ENCODE assay signal across 1 cellular context in the genomic region with DNA sequence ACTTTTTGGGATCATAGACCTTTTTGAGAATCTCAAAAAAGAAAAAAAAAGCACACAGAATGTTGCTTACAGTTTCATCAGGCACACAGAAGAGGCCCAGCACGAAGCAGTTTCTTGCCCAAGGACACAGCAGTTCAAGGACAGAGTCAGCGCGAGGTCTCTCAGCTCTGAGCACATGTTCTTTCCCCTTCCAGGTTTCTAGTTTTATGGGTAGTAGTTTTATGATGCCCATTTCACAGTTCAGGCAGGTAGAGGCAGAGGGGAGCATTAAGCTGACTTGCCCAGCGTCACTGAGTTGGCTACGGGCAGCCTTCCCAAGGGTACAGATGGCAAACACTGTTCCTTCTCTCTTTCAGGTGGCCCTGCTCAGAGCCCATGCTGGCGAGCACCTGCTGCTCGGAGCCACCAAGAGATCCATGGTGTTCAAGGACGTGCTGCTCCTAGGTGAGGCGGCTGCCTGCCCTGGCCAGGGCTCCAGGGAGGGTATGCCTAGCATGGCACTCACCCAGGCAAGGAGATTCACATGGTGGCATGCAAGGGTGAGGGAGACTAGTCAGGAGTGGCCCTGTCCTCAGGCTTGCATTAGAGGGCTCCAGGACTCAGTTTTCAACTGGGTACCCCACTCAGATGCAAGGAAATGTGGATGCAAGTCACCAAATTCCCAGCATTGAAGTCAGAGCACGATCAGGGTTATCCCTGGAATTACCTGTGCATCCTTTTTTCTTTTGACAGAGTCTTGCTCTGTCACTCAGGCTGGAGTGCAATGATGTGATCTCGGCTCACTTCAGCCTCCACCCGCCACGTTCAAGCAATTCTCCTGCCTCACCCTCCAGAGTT.
TF ChIP-seq lines count a peak whose summit lies in the region.

No MANE protein-coding gene starts in this region.

TF ChIP-seq in HepG2, 621 proteins besides CTCF, POLR2A, EP300 and RAD21 (continued from another document):
- TF ChIP-seq DPF2 (CRISPR knock-in tag; IDR thresholded peaks at IDR 0.05; ENCODE audit: borderline replicate concordance, low read depth) (no peak), ZNF343 (CRISPR knock-in tag; IDR thresholded peaks at IDR 0.05) (0 out of 2 replicates have a peak, but pooled peaks have one; percentile 54), PRPF4 (IDR thresholded peaks at IDR 0.05; ENCODE audit: low read depth, low read length, poor library complexity, severe bottlenecking) (no peak), ZBTB3 (CRISPR knock-in tag; IDR thresholded peaks at IDR 0.05; ENCODE audit: borderline replicate concordance, low read depth) (no peak), CCDC6 (CRISPR knock-in tag; IDR thresholded peaks at IDR 0.05) (no peak), JDP2 (CRISPR knock-in tag; IDR thresholded peaks at IDR 0.05; ENCODE audit: borderline replicate concordance) (no peak), ZBTB44 (CRISPR knock-in tag; IDR thresholded peaks at IDR 0.05) (no peak), NFYC (CRISPR knock-in tag; IDR thresholded peaks at IDR 0.05) (no peak), ATF1 (CRISPR knock-in tag; IDR thresholded peaks at IDR 0.05) (no peak), RARG (CRISPR knock-in tag; IDR thresholded peaks at IDR 0.05; ENCODE audit: low read depth) (no peak), ZSCAN30 (CRISPR knock-in tag; IDR thresholded peaks at IDR 0.05) (no peak), CBFB (CRISPR knock-in tag; IDR thresholded peaks at IDR 0.05) (0 out of 2 replicates have a peak, but pooled peaks have one; percentile 39), ZNF775 (CRISPR knock-in tag; IDR thresholded peaks at IDR 0.05; ENCODE audit: borderline replicate concordance) (0 out of 2 replicates have a peak, but pooled peaks have one; percentile 40), TCF12 (IDR thresholded peaks at IDR 0.05) (no peak), TCF12 (CRISPR knock-in tag; IDR thresholded peaks at IDR 0.05) (no peak), ERF (CRISPR knock-in tag; IDR thresholded peaks at IDR 0.05) (peak; percentile 78), IRX3 (CRISPR knock-in tag; IDR thresholded peaks at IDR 0.05; ENCODE audit: borderline replicate concordance, low read depth) (peak; percentile 78; the same call in 1 of the 2 replicates), ZFP91 (CRISPR knock-in tag; IDR thresholded peaks at IDR 0.05; ENCODE audit: borderline replicate concordance) (peak; percentile 57), FOXJ3 (CRISPR knock-in tag; IDR thresholded peaks at IDR 0.05; ENCODE audit: borderline replicate concordance) (no peak), ZNF570 (CRISPR knock-in tag; IDR thresholded peaks at IDR 0.05; ENCODE audit: borderline replicate concordance) (no peak), SIX4 (CRISPR knock-in tag; IDR thresholded peaks at IDR 0.05) (0 out of 2 replicates have a peak, but pooled peaks have one; percentile 34), REPIN1 (CRISPR knock-in tag; IDR thresholded peaks at IDR 0.05; ENCODE audit: borderline replicate concordance, low read depth) (peak; percentile 57), ZNF761 (CRISPR knock-in tag; conservative IDR thresholded peaks at IDR 0.05) (no peak), FOXA1 (IDR thresholded peaks at IDR 0.05) (no peak), FOXA1 (CRISPR knock-in tag; IDR thresholded peaks at IDR 0.05) (no peak), HOXD1 (CRISPR knock-in tag; IDR thresholded peaks at IDR 0.05) (0 out of 2 replicates have a peak, but pooled peaks have one; percentile 74), THRA (CRISPR knock-in tag; IDR thresholded peaks at IDR 0.05; ENCODE audit: borderline replicate concordance) (peak; percentile 81), NR2C2 (CRISPR knock-in tag; IDR thresholded peaks at IDR 0.05; ENCODE audit: borderline replicate concordance) (peak; percentile 88), CSRNP1 (CRISPR knock-in tag; IDR thresholded peaks at IDR 0.05) (no peak), HHEX (CRISPR knock-in tag; IDR thresholded peaks at IDR 0.05) (no peak), MIER2 (CRISPR knock-in tag; IDR thresholded peaks at IDR 0.05) (0 out of 2 replicates have a peak, but pooled peaks have one; percentile 15), ZFP1 (CRISPR knock-in tag; IDR thresholded peaks at IDR 0.05) (peak; percentile 45; the same call in 1 of the 2 replicates), SOX5 (CRISPR knock-in tag; IDR thresholded peaks at IDR 0.05; ENCODE audit: borderline replicate concordance) (no peak; the same call in 1 of the 2 replicates), BRCA1 (CRISPR knock-in tag; IDR thresholded peaks at IDR 0.05) (0 out of 2 replicates have a peak, but pooled peaks have one; percentile 34), ZNF256 (CRISPR knock-in tag; conservative IDR thresholded peaks at IDR 0.05) (no peak), BCL3 (CRISPR knock-in tag; IDR thresholded peaks at IDR 0.05) (no peak), ZNF83 (CRISPR knock-in tag; IDR thresholded peaks at IDR 0.05; ENCODE audit: borderline replicate concordance) (no peak), NCOA2 (CRISPR knock-in tag; IDR thresholded peaks at IDR 0.05) (peak; percentile 89), SSRP1 (CRISPR knock-in tag; IDR thresholded peaks at IDR 0.05) (peak; percentile 29; the same call in 1 of the 2 replicates), TAF15 (IDR thresholded peaks at IDR 0.05; ENCODE audit: low read depth, low read length, poor library complexity, severe bottlenecking) (no peak), RXRA (CRISPR knock-in tag; IDR thresholded peaks at IDR 0.05) (peak; percentile 50; the same call in 1 of the 2 replicates), ZNF18 (CRISPR knock-in tag; IDR thresholded peaks at IDR 0.05; ENCODE audit: insufficient replicate concordance) (peak; percentile 43), THAP11 (CRISPR knock-in tag; IDR thresholded peaks at IDR 0.05) (peak; percentile 67), ZFP62 (CRISPR knock-in tag; IDR thresholded peaks at IDR 0.05) (no peak), NR1H2 (CRISPR knock-in tag; IDR thresholded peaks at IDR 0.05; ENCODE audit: borderline replicate concordance, low read depth) (peak; percentile 81; the same call in 1 of the 2 replicates), ZNF576 (CRISPR knock-in tag; IDR thresholded peaks at IDR 0.05) (0 out of 2 replicates have a peak, but pooled peaks have one; percentile 60), SNAPC5 (CRISPR knock-in tag; IDR thresholded peaks at IDR 0.05; ENCODE audit: borderline replicate concordance) (no peak), CENPT (CRISPR knock-in tag; IDR thresholded peaks at IDR 0.05; ENCODE audit: low read depth) (peak; percentile 51; the same call in 1 of the 2 replicates), ZNF446 (CRISPR knock-in tag; IDR thresholded peaks at IDR 0.05) (peak; percentile 37; the same call in 1 of the 2 replicates), ZNF713 (CRISPR knock-in tag; IDR thresholded peaks at IDR 0.05) (no peak), ZFYVE20 (CRISPR knock-in tag; IDR thresholded peaks at IDR 0.05; ENCODE audit: borderline replicate concordance, low read depth) (peak; percentile 55; the same call in 1 of the 2 replicates)
- TF ChIP-seq, protein P1, sequence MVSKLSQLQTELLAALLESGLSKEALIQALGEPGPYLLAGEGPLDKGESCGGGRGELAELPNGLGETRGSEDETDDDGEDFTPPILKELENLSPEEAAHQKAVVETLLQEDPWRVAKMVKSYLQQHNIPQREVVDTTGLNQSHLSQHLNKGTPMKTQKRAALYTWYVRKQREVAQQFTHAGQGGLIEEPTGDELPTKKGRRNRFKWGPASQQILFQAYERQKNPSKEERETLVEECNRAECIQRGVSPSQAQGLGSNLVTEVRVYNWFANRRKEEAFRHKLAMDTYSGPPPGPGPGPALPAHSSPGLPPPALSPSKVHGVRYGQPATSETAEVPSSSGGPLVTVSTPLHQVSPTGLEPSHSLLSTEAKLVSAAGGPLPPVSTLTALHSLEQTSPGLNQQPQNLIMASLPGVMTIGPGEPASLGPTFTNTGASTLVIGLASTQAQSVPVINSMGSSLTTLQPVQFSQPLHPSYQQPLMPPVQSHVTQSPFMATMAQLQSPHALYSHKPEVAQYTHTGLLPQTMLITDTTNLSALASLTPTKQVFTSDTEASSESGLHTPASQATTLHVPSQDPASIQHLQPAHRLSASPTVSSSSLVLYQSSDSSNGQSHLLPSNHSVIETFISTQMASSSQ (IDR thresholded peaks at IDR 0.05; ENCODE audit: low read depth): no peak
- TF ChIP-seq, protein P1 (CRISPR knock-in tag; IDR thresholded peaks at IDR 0.05; ENCODE audit: borderline replicate concordance): no peak; the same call in 1 of the 2 replicates
